In genomic region chr9:127172066-127172707, GRCh38 we compare ENCODE assay signal across 26 cellular contexts. TPM values are rescaled to one million over a fixed set of nuclear protein-coding genes. Genes with fewer than 3 reads are reported as not detected.
DNase-seq lines count a peak whose midpoint lies in the region; ATAC-seq and TF ChIP-seq lines count a peak whose summit lies in the region.
"Had no signal": no experiment of that assay in that cellular context is flagged by ENCODE, and none has a peak within 500 bp of the region (broad histone marks: within the 10 kb centered on the region; RNA-seq: fewer than 3 reads in every experiment).

No MANE protein-coding gene starts in this region.

- peak overlapping the region; percentile 69 for H3K27ac ChIP-seq in rectal smooth muscle tissue (ENCODE audit: low read depth, low read length)
- H3K27ac ChIP-seq: right lobe of liver, vagina had no signal

- no peaks in the 10 kb centered on the region for H3K27me3 ChIP-seq in rectal smooth muscle tissue (ENCODE audit: control insufficient read depth, insufficient read depth, low read length)
- no peaks in the 10 kb centered on the region for H3K27me3 ChIP-seq in BE2C
- H3K27me3 ChIP-seq: dorsolateral prefrontal cortex, right lobe of liver, vagina had no signal

- H3K27me3 Mint-ChIP-seq in glutamatergic neuron (ENCODE audit: unreplicated experiment), result no peaks in the 10 kb centered on the region
- H3K27me3 Mint-ChIP-seq in activated CD8-positive, alpha-beta T cell treated with anti-CD3 and anti-CD28 coated beads, Interleukin-2, amount 10 ng/mL, durations not matched to agents 7 days and 5 days (ENCODE audit: low read depth), result no peaks in the 10 kb centered on the region
- H3K27me3 Mint-ChIP-seq: activated CD4-positive, alpha-beta T cell treated with anti-CD3 and anti-CD28 coated beads, Interleukin-2, amount 10 ng/mL, durations not matched to agents 7 days and 5 days; central memory CD8-positive, alpha-beta T cell had no signal

- TF ChIP-seq CTCF in glutamatergic neuron (IDR thresholded peaks at IDR 0.05; ENCODE audit: partially characterized antibody, unreplicated experiment) (no peak), BE2C (IDR thresholded peaks at IDR 0.05; ENCODE audit: low read depth, low read length) (no peak)

- peak; percentile 46 for DNase-seq in EH (ENCODE audit: low read depth)
- DNase-seq in amniotic epithelial cell (ENCODE audit: low read depth), result peak; percentile 68
- peak; percentile 3 for DNase-seq in glutamatergic neuron
- DNase-seq in Right ventricle myocardium superior, result no peak
- DNase-seq in BE2C, result no peak
- no peak for DNase-seq in SIG-M5 treated with dmso at 0.1 percent for 504 hours (lab: John Stamatoyannopoulos, UW; ENCODE audit: unreplicated experiment)
- no peak for DNase-seq in activated CD8-positive, alpha-beta T cell treated with anti-CD3 and anti-CD28 coated beads, Interleukin-2, amount 10 ng/mL, durations not matched to agents 7 days and 5 days
- DNase-seq: activated CD4-positive, alpha-beta T cell treated with anti-CD3 and anti-CD28 coated beads, Interleukin-2, amount 10 ng/mL, durations not matched to agents 7 days and 5 days; DMS 273 treated with DMSO at 0.1 percent for 48 hours; KG1; NCI-H1417; NCI-H2081 treated with DMSO at 0.1 percent for 48 hours; NCI-H446 treated with DMSO at 0.1 percent for 48 hours; stimulated activated CD4-positive, alpha-beta T cell treated with anti-CD3 and anti-CD28 coated beads, Interleukin-4, amount 100 ng/mL, for 24 hours had no signal

- H3K4me1 Mint-ChIP-seq in glutamatergic neuron (ENCODE audit: low read depth, unreplicated experiment), result no peaks in the 10 kb centered on the region
- no peaks in the 10 kb centered on the region for H3K4me1 Mint-ChIP-seq in activated CD8-positive, alpha-beta T cell treated with anti-CD3 and anti-CD28 coated beads, Interleukin-2, amount 10 ng/mL, durations not matched to agents 7 days and 5 days (ENCODE audit: low read depth)
- H3K4me1 Mint-ChIP-seq: activated CD4-positive, alpha-beta T cell treated with anti-CD3 and anti-CD28 coated beads, Interleukin-2, amount 10 ng/mL, durations not matched to agents 7 days and 5 days; central memory CD8-positive, alpha-beta T cell; GM23338; stimulated activated effector memory CD8-positive, alpha-beta T cell treated with anti-CD3 and anti-CD28 coated beads, Interleukin-12 subunit alpha, Interleukin-12 subunit beta, amount 100 ng/mL, for 72 hours had no signal

- no peak overlapping the region for H3K27ac Mint-ChIP-seq in glutamatergic neuron (ENCODE audit: unreplicated experiment)
- no peak overlapping the region for H3K27ac Mint-ChIP-seq in activated CD8-positive, alpha-beta T cell treated with anti-CD3 and anti-CD28 coated beads, Interleukin-2, amount 10 ng/mL, durations not matched to agents 7 days and 5 days
- H3K27ac Mint-ChIP-seq: activated CD4-positive, alpha-beta T cell treated with anti-CD3 and anti-CD28 coated beads, Interleukin-2, amount 10 ng/mL, durations not matched to agents 7 days and 5 days; activated naive CD4-positive, alpha-beta T cell treated with anti-CD3 and anti-CD28 coated beads, Interleukin-2, amount 50 U/mL, for 72 hours; CD8-positive, alpha-beta T cell; GM23338; stimulated activated effector memory CD8-positive, alpha-beta T cell treated with anti-CD3 and anti-CD28 coated beads, Interleukin-12 subunit alpha, Interleukin-12 subunit beta, amount 100 ng/mL, for 72 hours; T-helper 2 cell treated with Interferon-gamma antibody and Interleukin-4, amounts not matched to agents 5 μg/mL and 100 μg/mL, for 36 hours had no signal

- no peak overlapping the region for H3K9ac ChIP-seq in rectal smooth muscle tissue (ENCODE audit: low read length)

- no peaks in the 10 kb centered on the region for H3K36me3 ChIP-seq in rectal smooth muscle tissue (ENCODE audit: control insufficient read depth, insufficient read depth, low read length)
- no peaks in the 10 kb centered on the region for H3K36me3 ChIP-seq in BE2C
- H3K36me3 ChIP-seq: right lobe of liver, vagina had no signal

- POLR2A ChIA-PET in activated CD8-positive, alpha-beta T cell treated with anti-CD3 and anti-CD28 coated beads, Interleukin-2, amount 10 ng/mL, durations not matched to agents 7 days and 5 days (lab: Charles Lee), result no interaction called here

- peaks cover 2% of the 10 kb centered on the region for H3K9me3 Mint-ChIP-seq in glutamatergic neuron (ENCODE audit: unreplicated experiment)
- H3K9me3 Mint-ChIP-seq in activated CD8-positive, alpha-beta T cell treated with anti-CD3 and anti-CD28 coated beads, Interleukin-2, amount 10 ng/mL, durations not matched to agents 7 days and 5 days (ENCODE audit: insufficient read depth), result no peaks in the 10 kb centered on the region
- H3K9me3 Mint-ChIP-seq: activated CD4-positive, alpha-beta T cell treated with anti-CD3 and anti-CD28 coated beads, Interleukin-2, amount 10 ng/mL, durations not matched to agents 7 days and 5 days; activated naive CD4-positive, alpha-beta T cell treated with anti-CD3 and anti-CD28 coated beads, Interleukin-2, amount 50 U/mL, for 72 hours; CD8-positive, alpha-beta T cell; central memory CD8-positive, alpha-beta T cell; GM23338; stimulated activated effector memory CD8-positive, alpha-beta T cell treated with anti-CD3 and anti-CD28 coated beads, Interleukin-12 subunit alpha, Interleukin-12 subunit beta, amount 100 ng/mL, for 72 hours; T-helper 2 cell treated with Interferon-gamma antibody and Interleukin-4, amounts not matched to agents 5 μg/mL and 100 μg/mL, for 36 hours had no signal

- CTCF ChIA-PET in activated CD8-positive, alpha-beta T cell treated with anti-CD3 and anti-CD28 coated beads, Interleukin-2, amount 10 ng/mL, durations not matched to agents 7 days and 5 days (lab: Charles Lee), result no interaction called here

- ATAC-seq in Right ventricle myocardium superior (ENCODE audit: poor library complexity), result no peak
- ATAC-seq in activated CD8-positive, alpha-beta T cell treated with anti-CD3 and anti-CD28 coated beads, Interleukin-2, amount 10 ng/mL, durations not matched to agents 7 days and 5 days, result no peak
- ATAC-seq: activated naive CD4-positive, alpha-beta T cell treated with anti-CD3 and anti-CD28 coated beads, Interleukin-2, amount 50 U/mL, for 72 hours; CD8-positive, alpha-beta T cell; GM23338; right lobe of liver; stimulated activated effector memory CD8-positive, alpha-beta T cell treated with anti-CD3 and anti-CD28 coated beads, Interleukin-12 subunit alpha, Interleukin-12 subunit beta, amount 100 ng/mL, for 72 hours had no signal

- no peak overlapping the region for H3K4me3 Mint-ChIP-seq in glutamatergic neuron (ENCODE audit: unreplicated experiment)
- H3K4me3 Mint-ChIP-seq in activated CD8-positive, alpha-beta T cell treated with anti-CD3 and anti-CD28 coated beads, Interleukin-2, amount 10 ng/mL, durations not matched to agents 7 days and 5 days, result no peak overlapping the region
- H3K4me3 Mint-ChIP-seq: activated CD4-positive, alpha-beta T cell treated with anti-CD3 and anti-CD28 coated beads, Interleukin-2, amount 10 ng/mL, durations not matched to agents 7 days and 5 days; CD8-positive, alpha-beta T cell; central memory CD8-positive, alpha-beta T cell; GM23338; stimulated activated effector memory CD8-positive, alpha-beta T cell treated with anti-CD3 and anti-CD28 coated beads, Interleukin-12 subunit alpha, Interleukin-12 subunit beta, amount 100 ng/mL, for 72 hours; T-helper 2 cell treated with Interferon-gamma antibody and Interleukin-4, amounts not matched to agents 5 μg/mL and 100 μg/mL, for 36 hours had no signal

- no peaks in the 10 kb centered on the region for H3K36me3 Mint-ChIP-seq in glutamatergic neuron (ENCODE audit: unreplicated experiment)
- no peaks in the 10 kb centered on the region for H3K36me3 Mint-ChIP-seq in activated CD8-positive, alpha-beta T cell treated with anti-CD3 and anti-CD28 coated beads, Interleukin-2, amount 10 ng/mL, durations not matched to agents 7 days and 5 days (ENCODE audit: low read depth)
- H3K36me3 Mint-ChIP-seq: activated naive CD4-positive, alpha-beta T cell treated with anti-CD3 and anti-CD28 coated beads, Interleukin-2, amount 50 U/mL, for 72 hours; stimulated activated effector memory CD8-positive, alpha-beta T cell treated with anti-CD3 and anti-CD28 coated beads, Interleukin-12 subunit alpha, Interleukin-12 subunit beta, amount 100 ng/mL, for 72 hours had no signal

- peaks cover 6% of the 10 kb centered on the region for H3K4me1 ChIP-seq in rectal smooth muscle tissue (ENCODE audit: control insufficient read depth, insufficient read depth, low read length)
- H3K4me1 ChIP-seq in BE2C, result peaks cover 1% of the 10 kb centered on the region
- H3K4me1 ChIP-seq: right lobe of liver had no signal

- intact Hi-C loops in Right ventricle myocardium superior (cut with DNase I), result no loop called here

- H3K9me3 ChIP-seq in BE2C, result no peaks in the 10 kb centered on the region
- H3K9me3 ChIP-seq: right lobe of liver, vagina had no signal

- H3K4me3 ChIP-seq in rectal smooth muscle tissue (ENCODE audit: low read length) (no peak overlapping the region), BE2C (ENCODE audit: low read depth, low read length) (no peak overlapping the region)
- H3K4me3 ChIP-seq: dorsolateral prefrontal cortex, GM23338, right lobe of liver, vagina had no signal

RNA-seq across cellular contexts. Expression of gene ANGPTL2, which starts 49.8 kb away (rescaled TPM):
- total RNA-seq in glutamatergic neuron (ENCODE audit: unreplicated experiment) (55.5 TPM), Right ventricle myocardium superior (32.6 TPM)
- 6.8 TPM for polyA plus RNA-seq in BE2C (2012; ENCODE audit: insufficient read depth, insufficient read length, low read depth)
- not detected for total RNA-seq in activated CD8-positive, alpha-beta T cell treated with anti-CD3 and anti-CD28 coated beads, Interleukin-2, amount 10 ng/mL, durations not matched to agents 7 days and 5 days
- total RNA-seq: activated CD4-positive, alpha-beta T cell treated with anti-CD3 and anti-CD28 coated beads, Interleukin-2, amount 10 ng/mL, durations not matched to agents 7 days and 5 days; activated naive CD4-positive, alpha-beta T cell treated with anti-CD3 and anti-CD28 coated beads, Interleukin-2, amount 50 U/mL, for 72 hours; CD8-positive, alpha-beta T cell; OCI-LY7 had no signal
- polyA plus RNA-seq: neural cell had no signal

Comparison
In these comparisons a context has a peak if more than half of its experiments do, and no peak if none do; other contexts are left out.
1. DNase-seq: peak in EH (single experiment), amniotic epithelial cell (single experiment) and glutamatergic neuron (single experiment); none in Right ventricle myocardium superior (single experiment), BE2C (single experiment), SIG-M5 treated with dmso at 0.1 percent for 504 hours (single experiment) and activated CD8-positive, alpha-beta T cell treated with anti-CD3 and anti-CD28 coated beads, Interleukin-2, amount 10 ng/mL, durations not matched to agents 7 days and 5 days (single experiment).
2. RNA of gene ANGPTL2, which starts 49.8 kb away (total RNA-seq): 55.5 TPM in glutamatergic neuron (single experiment) and 32.6 TPM in Right ventricle myocardium superior (single experiment); not detected in activated CD8-positive, alpha-beta T cell treated with anti-CD3 and anti-CD28 coated beads, Interleukin-2, amount 10 ng/mL, durations not matched to agents 7 days and 5 days; every median in the first group is over 10 times any median in the second.